ENCODE assay signal across 32 cellular contexts in the genomic region with DNA sequence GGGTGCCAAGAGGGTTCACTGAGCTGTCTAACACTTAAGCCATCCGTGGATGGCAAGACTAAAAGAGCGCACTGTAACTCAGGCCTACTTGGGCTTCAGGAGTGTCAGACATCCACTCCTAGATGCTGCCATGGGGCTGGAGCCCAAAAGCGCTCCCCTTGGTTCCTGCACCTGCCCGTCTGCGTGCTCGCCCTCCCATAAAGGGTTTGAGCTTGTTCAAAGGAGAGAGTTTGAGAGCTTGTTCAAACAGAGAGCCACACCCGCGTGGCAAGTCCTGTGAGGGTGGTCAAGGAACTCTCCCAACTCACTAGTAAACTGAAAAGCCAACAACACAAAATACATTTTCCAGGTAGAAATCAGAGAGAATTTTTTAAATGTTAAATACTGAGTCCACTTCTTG.
"Had no signal": no experiment of that assay in that cellular context is flagged by ENCODE, and none has a peak within 500 bp of the region (broad histone marks: within the 10 kb centered on the region; RNA-seq: fewer than 3 reads in every experiment).

No MANE protein-coding gene starts in this region.

- H3K27ac Mint-ChIP-seq: effector memory CD8-positive, alpha-beta T cell; immature natural killer cell; memory B cell; mesothelial cell of epicardium; naive thymus-derived CD4-positive, alpha-beta T cell; nephron; neural progenitor cell had no signal

- H3K4me1 ChIP-seq: esophagus squamous epithelium, neural progenitor cell, prostate gland, right atrium auricular region, uterus had no signal

- H3K4me2 ChIP-seq: neural progenitor cell, smooth muscle cell had no signal

- H3K9me3 ChIP-seq: esophagus squamous epithelium, prostate gland, right atrium auricular region, thoracic aorta, tibial nerve, upper lobe of left lung, uterus had no signal

- H3K36me3 Mint-ChIP-seq: immature natural killer cell; memory B cell; mesothelial cell of epicardium; naive thymus-derived CD4-positive, alpha-beta T cell; neural progenitor cell had no signal

- H3K36me3 ChIP-seq: esophagus squamous epithelium, neural progenitor cell, prostate gland, right atrium auricular region, thoracic aorta, tibial nerve, upper lobe of left lung, uterus had no signal

- H2AFZ ChIP-seq: neural progenitor cell had no signal

- H3K9me3 Mint-ChIP-seq: memory B cell; naive thymus-derived CD4-positive, alpha-beta T cell; nephron had no signal

- DNase-seq: effector memory CD8-positive, alpha-beta T cell; erythroblast; esophagus squamous epithelium; foreskin melanocyte; glutamatergic neuron; hypothalamus; immature natural killer cell; islet precursor cell; kidney glomerular epithelial cell; left ventricle myocardium superior; naive thymus-derived CD4-positive, alpha-beta T cell; nucleus accumbens; stimulated activated CD4-positive, alpha-beta T cell treated with anti-CD3 and anti-CD28 coated beads, Interleukin-12 subunit alpha, Interleukin-12 subunit beta, amount 100 ng/mL, for 4 hours; stimulated activated CD4-positive, alpha-beta T cell treated with anti-CD3 and anti-CD28 coated beads, Interleukin-1b, Interleukin-23, amount 100 ng/mL, for 48 hours; stimulated activated CD4-positive, alpha-beta T cell treated with anti-CD3 and anti-CD28 coated beads, Interleukin-4, amount 100 ng/mL, for 1 hour; stimulated activated CD8-positive, alpha-beta memory T cell treated with anti-CD3 and anti-CD28 coated beads, Interleukin-4, amount 100 ng/mL, for 48 hours; stimulated activated naive CD4-positive, alpha-beta T cell treated with Interleukin-2 at 50 U/mL for 16 hours; upper lobe of left lung; uterus had no signal

- H3K4me1 Mint-ChIP-seq: immature natural killer cell, memory B cell had no signal

- H3K4me3 ChIP-seq: coronary artery, esophagus squamous epithelium, lung, neural progenitor cell, prostate gland, right atrium auricular region, smooth muscle cell, thoracic aorta, tibial nerve, upper lobe of left lung, uterus had no signal

- H3K27me3 Mint-ChIP-seq: effector memory CD8-positive, alpha-beta T cell; memory B cell had no signal

- H3K4me3 Mint-ChIP-seq: effector memory CD8-positive, alpha-beta T cell; immature natural killer cell; memory B cell; mesothelial cell of epicardium; naive thymus-derived CD4-positive, alpha-beta T cell; nephron; neural progenitor cell had no signal

- H3K9ac ChIP-seq: neural progenitor cell had no signal

- ATAC-seq: effector memory CD8-positive, alpha-beta T cell; left colon; left ventricle myocardium superior; naive thymus-derived CD4-positive, alpha-beta T cell; sciatic nerve had no signal

- H3K27ac ChIP-seq: coronary artery, esophagus squamous epithelium, neural progenitor cell, prostate gland, right atrium auricular region, thoracic aorta, tibial nerve, upper lobe of left lung, uterus had no signal

- H3K27me3 ChIP-seq: esophagus squamous epithelium, neural progenitor cell, right atrium auricular region, tibial nerve, upper lobe of left lung, uterus had no signal
